ENCODE assay signal across 8 cellular contexts in the genomic region with DNA sequence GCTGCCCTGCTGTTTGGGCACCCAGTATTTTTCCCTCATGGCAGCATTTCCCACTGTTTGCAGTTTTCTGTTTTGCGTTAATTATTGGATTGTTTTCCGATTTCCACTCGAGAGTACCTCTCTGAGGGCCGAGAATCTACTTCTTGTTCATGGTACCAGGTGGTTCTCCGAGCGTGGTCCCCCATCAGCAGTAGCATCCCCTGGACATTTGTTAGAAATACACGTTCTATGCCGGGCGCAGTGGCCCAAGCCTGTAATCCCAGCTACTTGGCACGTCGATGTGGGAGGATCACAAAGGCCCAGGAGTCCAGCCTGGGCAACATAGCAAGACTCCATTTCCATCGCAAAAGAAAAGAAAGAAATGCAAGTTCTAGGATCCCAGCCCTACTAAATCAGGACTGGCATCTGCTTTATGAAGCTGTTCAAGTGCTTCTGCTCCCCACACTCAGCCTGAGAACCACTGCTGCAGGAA. TPM values are rescaled to one million over a fixed set of nuclear protein-coding genes. Genes with fewer than 3 reads are reported as not detected.
DNase-seq lines count a peak whose midpoint lies in the region; ATAC-seq and TF ChIP-seq lines count a peak whose summit lies in the region.

No MANE protein-coding gene starts in this region.

- no peak for ATAC-seq in HCT116
- no peak for ATAC-seq in HG02623 (IDR thresholded peaks at IDR 0.05; ENCODE audit: unreplicated experiment)

- DNase-seq in HCT116 (ENCODE audit: low read depth, low spot score) (no peak), left ventricle myocardium inferior (no peak), amniotic stem cell (lab: John Stamatoyannopoulos, UW) (no peak), epidermal melanocyte (ENCODE audit: insufficient read length, low spot score) (no peak)
- DNase-seq in stimulated activated naive CD4-positive, alpha-beta T cell (lab: John Stamatoyannopoulos, UW), result no peak

- H2AFZ ChIP-seq in HCT116 (ENCODE audit: low read depth, low read length, poor library complexity, severe bottlenecking), result no peak overlapping the region

- TF ChIP-seq RAD21 in HCT116 (IDR thresholded peaks at IDR 0.05; ENCODE audit: low read depth), result no peak

- peak overlapping the region; percentile 95 for H3K9ac ChIP-seq in HCT116 (ENCODE audit: low read length)

- H3K4me3 ChIP-seq in HCT116 (replicated peaks in 1 of 2; ENCODE audit: low read depth in 1 of 2, low read length in 2 of 2), result peak overlapping the region; percentile 79 to 98
- peak overlapping the region; percentile 85 for H3K4me3 ChIP-seq in WI38 (ENCODE audit: low read depth, low read length)
- peak overlapping the region; percentile 94 for H3K4me3 ChIP-seq in left ventricle myocardium inferior
- peak overlapping the region; percentile 83 to 99 (median 98) for H3K4me3 ChIP-seq in skin epidermis

- H3K27me3 ChIP-seq in HCT116 (ENCODE audit: insufficient read depth, low read length) (no peaks in the 10 kb centered on the region), left ventricle myocardium inferior (ENCODE audit: low read depth) (no peaks in the 10 kb centered on the region)

- H3K4me1 ChIP-seq in HCT116 (ENCODE audit: control insufficient read depth in 1 of 2, insufficient read depth in 2 of 2, low read length in 2 of 2) (peaks cover 4 to 20% of the 10 kb centered on the region in 2 experiments; a peak in 3 of 4 replicates), left ventricle myocardium inferior (peaks cover 24% of the 10 kb centered on the region)

- peak overlapping the region; percentile 86 for H3K4me2 ChIP-seq in HCT116 (ENCODE audit: low read length)

- peaks cover 57% of the 10 kb centered on the region for H3K79me2 ChIP-seq in HCT116 (ENCODE audit: insufficient read depth, low read length)

- H3K9me3 ChIP-seq in HCT116 (ENCODE audit: control insufficient read depth in 1 of 2, insufficient read depth in 1 of 2, low read depth in 1 of 2, low read length in 2 of 2) (no peaks in the 10 kb centered on the region), left ventricle myocardium inferior (replicated peaks) (no peaks in the 10 kb centered on the region)

- POLR2A ChIA-PET in HCT116 (lab: Charles Lee), result no interaction called here

- H3K9me2 ChIP-seq in HCT116 (ENCODE audit: insufficient read depth), result no peaks in the 10 kb centered on the region

- TF ChIP-seq POLR2A in HCT116 (IDR thresholded peaks at IDR 0.05; ENCODE audit: borderline replicate concordance, extremely low read depth, insufficient read depth, insufficient read length), result no peak

- peaks cover 32 to 44% of the 10 kb centered on the region in 2 experiments for H3K36me3 ChIP-seq in HCT116 (ENCODE audit: control insufficient read depth in 1 of 2, insufficient read depth in 2 of 2, low read length in 2 of 2)
- H3K36me3 ChIP-seq in left ventricle myocardium inferior, result peaks cover 38% of the 10 kb centered on the region

- RAD21 ChIA-PET in HCT116 (lab: Charles Lee; ENCODE audit: low non-redundant PET in 1 of 2, low total read pairs in 2 of 2, uncharacterized antibody in 2 of 2, unreplicated experiment in 2 of 2), result no interaction called here

- intact Hi-C loops in HCT116 (cut with micrococcal nuclease), result no loop called here
- intact Hi-C loops in left ventricle myocardium inferior (cut with micrococcal nuclease), result no loop called here

- BruUV-seq in HCT116 (replicated peaks; lab: Mats Ljungman, UMichigan), result TSS peak; percentile 38

- CTCF ChIA-PET in HCT116 (lab: Charles Lee), result no interaction called here

- H3K27ac ChIP-seq in HCT116 (ENCODE audit: low read depth, low read length), result peak overlapping the region; percentile 79
- H3K27ac ChIP-seq in left ventricle myocardium inferior (replicated peaks), result peak overlapping the region; percentile 91
- peak overlapping the region in 20 of 21 experiments; percentile 72 to 97 (median 88) for H3K27ac ChIP-seq in skin epidermis

- TF ChIP-seq CTCF in HCT116 (IDR thresholded peaks at IDR 0.05 in 2 of 3, conservative IDR thresholded peaks at IDR 0.05 in 1 of 3; ENCODE audit: borderline replicate concordance in 1 of 3, insufficient read depth in 1 of 3, low read depth in 2 of 3, low read length in 2 of 3), result no peak
- no peak for TF ChIP-seq CTCF in WI38 (IDR thresholded peaks at IDR 0.05; ENCODE audit: low read depth, low read length)
- TF ChIP-seq CTCF in left ventricle myocardium inferior (IDR thresholded peaks at IDR 0.05; ENCODE audit: borderline replicate concordance), result no peak

- no peaks in the 10 kb centered on the region; the same call in 1 of the 2 replicates for H4K20me1 ChIP-seq in HCT116 (ENCODE audit: insufficient read depth)

TF ChIP-seq in HCT116, 20 proteins besides CTCF, POLR2A, EP300 and RAD21:
- TF ChIP-seq ZFX (IDR thresholded peaks at IDR 0.05), result no peak
- TF ChIP-seq, protein P1, sequence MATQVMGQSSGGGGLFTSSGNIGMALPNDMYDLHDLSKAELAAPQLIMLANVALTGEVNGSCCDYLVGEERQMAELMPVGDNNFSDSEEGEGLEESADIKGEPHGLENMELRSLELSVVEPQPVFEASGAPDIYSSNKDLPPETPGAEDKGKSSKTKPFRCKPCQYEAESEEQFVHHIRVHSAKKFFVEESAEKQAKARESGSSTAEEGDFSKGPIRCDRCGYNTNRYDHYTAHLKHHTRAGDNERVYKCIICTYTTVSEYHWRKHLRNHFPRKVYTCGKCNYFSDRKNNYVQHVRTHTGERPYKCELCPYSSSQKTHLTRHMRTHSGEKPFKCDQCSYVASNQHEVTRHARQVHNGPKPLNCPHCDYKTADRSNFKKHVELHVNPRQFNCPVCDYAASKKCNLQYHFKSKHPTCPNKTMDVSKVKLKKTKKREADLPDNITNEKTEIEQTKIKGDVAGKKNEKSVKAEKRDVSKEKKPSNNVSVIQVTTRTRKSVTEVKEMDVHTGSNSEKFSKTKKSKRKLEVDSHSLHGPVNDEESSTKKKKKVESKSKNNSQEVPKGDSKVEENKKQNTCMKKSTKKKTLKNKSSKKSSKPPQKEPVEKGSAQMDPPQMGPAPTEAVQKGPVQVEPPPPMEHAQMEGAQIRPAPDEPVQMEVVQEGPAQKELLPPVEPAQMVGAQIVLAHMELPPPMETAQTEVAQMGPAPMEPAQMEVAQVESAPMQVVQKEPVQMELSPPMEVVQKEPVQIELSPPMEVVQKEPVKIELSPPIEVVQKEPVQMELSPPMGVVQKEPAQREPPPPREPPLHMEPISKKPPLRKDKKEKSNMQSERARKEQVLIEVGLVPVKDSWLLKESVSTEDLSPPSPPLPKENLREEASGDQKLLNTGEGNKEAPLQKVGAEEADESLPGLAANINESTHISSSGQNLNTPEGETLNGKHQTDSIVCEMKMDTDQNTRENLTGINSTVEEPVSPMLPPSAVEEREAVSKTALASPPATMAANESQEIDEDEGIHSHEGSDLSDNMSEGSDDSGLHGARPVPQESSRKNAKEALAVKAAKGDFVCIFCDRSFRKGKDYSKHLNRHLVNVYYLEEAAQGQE (IDR thresholded peaks at IDR 0.05; ENCODE audit: low read depth), result no peak
- no peak for TF ChIP-seq EZH2phosphoT487 (IDR thresholded peaks at IDR 0.05; ENCODE audit: borderline replicate concordance)
- no peak for TF ChIP-seq SRF (IDR thresholded peaks at IDR 0.05; ENCODE audit: low read depth)

RNA-seq across cellular contexts. Expression of gene RRP1, which starts 0.7 kb away (rescaled TPM):
- total RNA-seq in HCT116 (2021; ENCODE audit: unreplicated experiment) (53.9 TPM), left ventricle myocardium inferior (8.5 TPM)
- polyA plus RNA-seq in HCT116 (2012), result 33.9 and 34.2 TPM in 2 replicates

RNA-seq across cellular contexts. Expression of gene CSTB, which starts 14.0 kb away (rescaled TPM):
- total RNA-seq in HCT116 (2021; ENCODE audit: unreplicated experiment), result 57.5 TPM
- polyA plus RNA-seq in HCT116 (2012), result 114 and 120 TPM in 2 replicates
- 40.6 TPM for total RNA-seq in left ventricle myocardium inferior
